In genomic region chr2:69625078-69625788, GRCh38 we compare ENCODE assay signal across 14 cellular contexts. TPM values are rescaled to one million over a fixed set of nuclear protein-coding genes. Genes with fewer than 3 reads are reported as not detected.
DNase-seq lines count a peak whose midpoint lies in the region; ATAC-seq, FAIRE-seq and TF ChIP-seq lines count a peak whose summit lies in the region.
"Had no signal": no experiment of that assay in that cellular context is flagged by ENCODE, and none has a peak within 500 bp of the region (broad histone marks: within the 10 kb centered on the region; RNA-seq: fewer than 3 reads in every experiment).

No MANE protein-coding gene starts in this region.

- no peak for TF ChIP-seq CTCF in PC-9 (conservative IDR thresholded peaks at IDR 0.05)

- intact Hi-C loops in activated CD4-positive, alpha-beta T cell treated with anti-CD3 and anti-CD28 coated beads for 36 hours (cut with DNase I, micrococcal nuclease), result no loop called here
- intact Hi-C loops in PC-9 (cut with micrococcal nuclease; ENCODE audit: unreplicated experiment), result no loop called here

- peaks cover 15% of the 10 kb centered on the region for H3K4me1 Mint-ChIP-seq in activated CD4-positive, alpha-beta T cell treated with anti-CD3 and anti-CD28 coated beads for 36 hours
- H3K4me1 Mint-ChIP-seq: neural crest cell had no signal

- 0 out of 2 replicates have a peak, but pooled peaks cover 5% of the 10 kb centered on the region for H3F3A ChIP-seq in PC-9 (ENCODE audit: insufficient read depth, low read depth)

- POLR2A ChIA-PET in activated CD4-positive, alpha-beta T cell treated with anti-CD3 and anti-CD28 coated beads for 36 hours (lab: Charles Lee), result interaction anchor here (1.0 to 1.1 kb wide), 2 partner anchors 14 to 19 kb away, joined by 3 read pairs; no protein-coding TSS in a partner anchor
- POLR2A ChIA-PET in PC-9 (lab: Charles Lee; ENCODE audit: unreplicated experiment), result no interaction called here

- no peaks in the 10 kb centered on the region for H3K9me3 ChIP-seq in PC-9 (ENCODE audit: insufficient read depth, low read depth)
- no peaks in the 10 kb centered on the region for H3K9me3 ChIP-seq in small intestine (ENCODE audit: control insufficient read depth, low read depth)
- H3K9me3 ChIP-seq: adrenal gland, gastroesophageal sphincter, upper lobe of left lung had no signal

- H3K4me1 ChIP-seq in PC-9 (replicated peaks; ENCODE audit: insufficient read depth) (peaks cover 22% of the 10 kb centered on the region), small intestine (ENCODE audit: control insufficient read depth in 2 of 2, insufficient read depth in 1 of 2, low read depth in 1 of 2, low read length in 1 of 2) (peaks cover 5 to 7% of the 10 kb centered on the region in 2 donors)

- FAIRE-seq in small intestine (lab: Jason Lieb, UNC), result no peak
- FAIRE-seq: kidney had no signal

- CTCF ChIA-PET in activated CD4-positive, alpha-beta T cell treated with anti-CD3 and anti-CD28 coated beads for 36 hours (lab: Charles Lee), result no interaction called here
- CTCF ChIA-PET in PC-9 (lab: Charles Lee), result no interaction called here

- peaks cover 92% of the 10 kb centered on the region for H3K79me2 ChIP-seq in PC-9 (ENCODE audit: low read depth)

- H3K36me3 ChIP-seq in PC-9 (ENCODE audit: low read depth) (0 out of 2 replicates have a peak, but pooled peaks cover 11% of the 10 kb centered on the region), small intestine (ENCODE audit: control insufficient read depth in 2 of 2, insufficient read depth in 2 of 2, low read length in 2 of 2) (no peaks in the 10 kb centered on the region)
- H3K36me3 ChIP-seq: adrenal gland, upper lobe of left lung had no signal

- DNase-seq in activated CD4-positive, alpha-beta T cell treated with anti-CD3 and anti-CD28 coated beads for 36 hours, result peak; percentile 45
- no peak for DNase-seq in activated CD4-positive, alpha-beta T cell treated with anti-CD3 and anti-CD28 coated beads, Interleukin-2, amount 50 U/mL, for 1 hour
- DNase-seq in PC-9 (no peak), small intestine (peak; percentile 94), GM19240 (ENCODE audit: insufficient read length, low spot score) (no peak), DMS153 (lab: John Stamatoyannopoulos, UW) (no peak)
- DNase-seq: adrenal gland, Calu3, kidney, upper lobe of left lung had no signal

- peaks cover 12% of the 10 kb centered on the region for H3K36me3 Mint-ChIP-seq in activated CD4-positive, alpha-beta T cell treated with anti-CD3 and anti-CD28 coated beads for 36 hours (ENCODE audit: low read depth)

- H3K9me3 Mint-ChIP-seq in activated CD4-positive, alpha-beta T cell treated with anti-CD3 and anti-CD28 coated beads for 36 hours (ENCODE audit: low read depth), result peaks cover 6% of the 10 kb centered on the region
- H3K9me3 Mint-ChIP-seq: neural crest cell had no signal

- no peak overlapping the region for H3K4me3 Mint-ChIP-seq in activated CD4-positive, alpha-beta T cell treated with anti-CD3 and anti-CD28 coated beads for 36 hours
- H3K4me3 Mint-ChIP-seq: neural crest cell had no signal

- no peaks in the 10 kb centered on the region; the same call in 1 of the 2 replicates for H4K20me1 ChIP-seq in PC-9 (ENCODE audit: insufficient read depth)

- ATAC-seq in activated CD4-positive, alpha-beta T cell treated with anti-CD3 and anti-CD28 coated beads for 36 hours, result peak; percentile 63
- peak; percentile 53 for ATAC-seq in esophagus mucosa
- ATAC-seq in HG02571 (IDR thresholded peaks at IDR 0.05; ENCODE audit: unreplicated experiment), result no peak
- ATAC-seq: gastroesophageal sphincter had no signal

- H3K9me2 ChIP-seq in PC-9 (ENCODE audit: insufficient read depth), result no peaks in the 10 kb centered on the region

- no peak overlapping the region for H3K4me3 ChIP-seq in PC-9
- H3K4me3 ChIP-seq in small intestine (ENCODE audit: low read depth in 1 of 2, low read length in 2 of 2), result no peak overlapping the region
- H3K4me3 ChIP-seq: adrenal gland, gastroesophageal sphincter, upper lobe of left lung had no signal

- H3K27me3 ChIP-seq in PC-9 (ENCODE audit: insufficient read depth, low read depth) (no peaks in the 10 kb centered on the region), small intestine (ENCODE audit: control insufficient read depth in 2 of 2, insufficient read depth in 2 of 2, low read length in 2 of 2) (no peaks in the 10 kb centered on the region)
- H3K27me3 ChIP-seq: adrenal gland, gastroesophageal sphincter, upper lobe of left lung had no signal

- no peaks in the 10 kb centered on the region for H3K27me3 Mint-ChIP-seq in activated CD4-positive, alpha-beta T cell treated with anti-CD3 and anti-CD28 coated beads for 36 hours

- no TSS peak for BruUV-seq in PC-9 (replicated peaks; lab: Mats Ljungman, UMichigan)

- peak overlapping the region; percentile 5; the same call in 1 of the 2 replicates for H3K27ac ChIP-seq in PC-9
- peak overlapping the region; percentile 48 to 52 for H3K27ac ChIP-seq in small intestine (ENCODE audit: low read depth in 1 of 2, low read length in 1 of 2)
- H3K27ac ChIP-seq: gastroesophageal sphincter, upper lobe of left lung had no signal

- no peak overlapping the region for H2AFZ ChIP-seq in PC-9

- no peak overlapping the region for H3K27ac Mint-ChIP-seq in activated CD4-positive, alpha-beta T cell treated with anti-CD3 and anti-CD28 coated beads for 36 hours

- H3K4me2 ChIP-seq in PC-9, result no peak overlapping the region

- 21 to 59% (median 43%) methylated on average over 7 of the region's 7 CpGs for WGBS in small intestine, 3 donors

RNA-seq across cellular contexts. Expression of gene AAK1, which starts 18.3 kb away (rescaled TPM):
- total RNA-seq in activated CD4-positive, alpha-beta T cell treated with anti-CD3 and anti-CD28 coated beads for 36 hours, result 100 to 1,000 TPM in 1 of 2 experiments, 10 to 100 TPM in 1; 95.9 to 104 TPM
- 50.3 and 66.6 TPM in 2 replicates for total RNA-seq in PC-9 (2021)
- 26.6 TPM for total RNA-seq in esophagus mucosa
- polyA plus RNA-seq in small intestine, result 10 to 100 TPM in 2 of 3 donors, 1 to 10 TPM in 1; 8.7 to 36.5 (median 19.9) TPM

Comparison
In these comparisons a context has a peak if more than half of its experiments do, and no peak if none do; other contexts are left out.
1. DNase-seq: peak in activated CD4-positive, alpha-beta T cell treated with anti-CD3 and anti-CD28 coated beads for 36 hours (single experiment) and small intestine (single experiment); none in activated CD4-positive, alpha-beta T cell treated with anti-CD3 and anti-CD28 coated beads, Interleukin-2, amount 50 U/mL, for 1 hour (single experiment), PC-9 (0 of 2), GM19240 (single experiment) and DMS153 (single experiment).